Comparison of ENCODE assay signal across 29 cellular contexts in the genomic region with DNA sequence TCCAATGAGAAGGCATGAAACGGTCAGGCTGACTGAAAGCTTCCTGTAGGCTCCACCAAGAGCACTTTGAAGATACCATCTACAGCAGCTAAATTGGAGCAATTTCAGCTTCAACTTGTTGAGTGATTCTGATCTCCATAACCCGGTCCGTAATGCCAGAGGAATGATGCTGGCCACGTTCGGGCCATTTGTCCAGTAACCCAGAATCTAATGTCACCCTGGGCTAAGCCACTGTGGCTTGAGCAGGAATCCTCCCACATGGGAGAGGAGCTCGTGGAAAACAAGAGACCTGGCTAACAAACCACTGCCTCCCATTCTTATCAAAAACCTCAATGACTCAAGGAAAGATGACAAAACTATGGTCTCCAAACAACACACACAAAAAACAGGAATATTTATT. TPM values are rescaled to one million over a fixed set of nuclear protein-coding genes. Genes with fewer than 3 reads are reported as not detected.
DNase-seq lines count a peak whose midpoint lies in the region; FAIRE-seq and TF ChIP-seq lines count a peak whose summit lies in the region.
"Had no signal": no experiment of that assay in that cellular context is flagged by ENCODE, and none has a peak within 500 bp of the region (broad histone marks: within the 10 kb centered on the region; RNA-seq: fewer than 3 reads in every experiment).

No MANE protein-coding gene starts in this region.

- H3K9ac ChIP-seq in astrocyte (ENCODE audit: low read length) (no peak overlapping the region), trophoblast cell (ENCODE audit: low read length) (no peak overlapping the region)
- H3K9ac ChIP-seq: BLaER1 had no signal

- DNase-seq in LHCN-M2 (ENCODE audit: low read depth) (peak; percentile 16), astrocyte (ENCODE audit: low read depth) (no peak), trophoblast cell (peak; percentile 63 to 83), 8988T (no peak), foreskin melanocyte (no peak), tibial nerve (ENCODE audit: low spot score in 2 of 2) (no peak), glutamatergic neuron (no peak)
- DNase-seq: ACHN; BE2C; C1 segment of cervical spinal cord; CD4-positive, alpha-beta memory T cell; CD8-positive, alpha-beta memory T cell; COR-L47; DMS 273 treated with DMSO at 0.1 percent for 48 hours; DMS153; DMS53; DMS79; DND-41; EL; GDM1 had no signal

- no peak overlapping the region for H3K4ac ChIP-seq in trophoblast cell (ENCODE audit: low read depth, low read length)

- no peak overlapping the region for H4K91ac ChIP-seq in trophoblast cell (ENCODE audit: low read depth, low read length)

- FAIRE-seq in astrocyte (lab: Jason Lieb, UNC), result peak; percentile 59
- FAIRE-seq: GM12878, GM12892, GM18507 had no signal

- no peak overlapping the region for H2BK120ac ChIP-seq in trophoblast cell (ENCODE audit: insufficient read depth, low read length, poor library complexity)

- H3K9me3 Mint-ChIP-seq in astrocyte (ENCODE audit: unreplicated experiment), result no peaks in the 10 kb centered on the region
- no peaks in the 10 kb centered on the region for H3K9me3 Mint-ChIP-seq in glutamatergic neuron (ENCODE audit: unreplicated experiment)
- H3K9me3 Mint-ChIP-seq: CD14-positive monocyte; CD4-positive, alpha-beta memory T cell; CD4-positive, CD25-positive, alpha-beta regulatory T cell; CD8-positive, alpha-beta memory T cell had no signal

- H3K9me3 ChIP-seq in astrocyte (ENCODE audit: insufficient read depth, low read depth, low read length) (no peaks in the 10 kb centered on the region), trophoblast cell (ENCODE audit: insufficient read depth, low read depth, low read length) (no peaks in the 10 kb centered on the region), tibial nerve (no peaks in the 10 kb centered on the region)
- H3K9me3 ChIP-seq: BE2C, BLaER1 had no signal

- no peak overlapping the region for H3K27ac Mint-ChIP-seq in astrocyte (ENCODE audit: unreplicated experiment)
- H3K27ac Mint-ChIP-seq in glutamatergic neuron (ENCODE audit: unreplicated experiment), result no peak overlapping the region
- H3K27ac Mint-ChIP-seq: CD14-positive monocyte; CD4-positive, alpha-beta memory T cell; CD4-positive, CD25-positive, alpha-beta regulatory T cell; CD8-positive, alpha-beta memory T cell had no signal

- no peaks in the 10 kb centered on the region for H4K20me1 ChIP-seq in astrocyte (ENCODE audit: insufficient read depth, low read length)
- H4K20me1 ChIP-seq: BLaER1 had no signal

- no peak overlapping the region for H3K4me3 Mint-ChIP-seq in astrocyte (ENCODE audit: unreplicated experiment)
- no peak overlapping the region for H3K4me3 Mint-ChIP-seq in glutamatergic neuron (ENCODE audit: unreplicated experiment)
- H3K4me3 Mint-ChIP-seq: CD14-positive monocyte; CD4-positive, alpha-beta memory T cell; CD4-positive, CD25-positive, alpha-beta regulatory T cell; CD8-positive, alpha-beta memory T cell had no signal

- peaks cover 3% of the 10 kb centered on the region for H3K27me3 Mint-ChIP-seq in astrocyte (ENCODE audit: low read depth, unreplicated experiment)
- H3K27me3 Mint-ChIP-seq in glutamatergic neuron (ENCODE audit: unreplicated experiment), result peaks cover 2% of the 10 kb centered on the region
- H3K27me3 Mint-ChIP-seq: CD4-positive, alpha-beta memory T cell had no signal

- TF ChIP-seq EP300 in tibial nerve (IDR thresholded peaks at IDR 0.05), result no peak

- no peaks in the 10 kb centered on the region for H3K79me1 ChIP-seq in trophoblast cell (ENCODE audit: low read length)

- H3K36me3 Mint-ChIP-seq in astrocyte (ENCODE audit: low read depth, unreplicated experiment) (no peaks in the 10 kb centered on the region), glutamatergic neuron (ENCODE audit: unreplicated experiment) (no peaks in the 10 kb centered on the region)
- H3K36me3 Mint-ChIP-seq: CD14-positive monocyte; CD4-positive, alpha-beta memory T cell; CD4-positive, CD25-positive, alpha-beta regulatory T cell; CD8-positive, alpha-beta memory T cell had no signal

- WGBS in trophoblast cell (ENCODE audit: extremely low coverage, insufficient coverage, insufficient read length), result no CpG with 5 or more reads among the region's 6 CpGs
- 81 to 93% methylated on average over 6 of the region's 6 CpGs for WGBS in tibial nerve, 2 donors

- no peak for TF ChIP-seq CTCF in astrocyte (IDR thresholded peaks at IDR 0.05; ENCODE audit: insufficient read depth, low read depth, low read length)
- no peak for TF ChIP-seq CTCF in tibial nerve (IDR thresholded peaks at IDR 0.05)
- no peak for TF ChIP-seq CTCF in glutamatergic neuron (IDR thresholded peaks at IDR 0.05; ENCODE audit: partially characterized antibody, unreplicated experiment)

- no peak overlapping the region for H4K12ac ChIP-seq in trophoblast cell (ENCODE audit: low read depth, low read length)

- H2BK5ac ChIP-seq in trophoblast cell (ENCODE audit: low read depth, low read length, poor library complexity), result no peak overlapping the region

- no peak overlapping the region for H3K27ac ChIP-seq in astrocyte (ENCODE audit: low read depth, low read length)
- no peak overlapping the region for H3K27ac ChIP-seq in trophoblast cell (ENCODE audit: low read depth, low read length)
- no peak overlapping the region for H3K27ac ChIP-seq in tibial nerve
- H3K27ac ChIP-seq: BLaER1 had no signal

- no peak overlapping the region for H2AK5ac ChIP-seq in trophoblast cell (ENCODE audit: low read length)

- no peak overlapping the region for H3K23ac ChIP-seq in trophoblast cell (ENCODE audit: low read length)

- no peaks in the 10 kb centered on the region for H3K4me1 ChIP-seq in astrocyte (ENCODE audit: insufficient read depth, low read length)
- H3K4me1 ChIP-seq in trophoblast cell (ENCODE audit: control insufficient read depth in 1 of 2, insufficient read depth in 2 of 2, low read length in 2 of 2), result no peaks in the 10 kb centered on the region
- H3K4me1 ChIP-seq in tibial nerve, result no peaks in the 10 kb centered on the region
- H3K4me1 ChIP-seq: BE2C, BLaER1 had no signal

- H2BK12ac ChIP-seq in trophoblast cell (ENCODE audit: low read length), result no peak overlapping the region

- no peak overlapping the region for H4K8ac ChIP-seq in trophoblast cell (ENCODE audit: low read depth, low read length)

- H3K4me2 ChIP-seq in astrocyte (ENCODE audit: low read length), result no peak overlapping the region
- no peak overlapping the region for H3K4me2 ChIP-seq in trophoblast cell (ENCODE audit: low read length)
- H3K4me2 ChIP-seq: BLaER1 had no signal

- no peaks in the 10 kb centered on the region for H3K27me3 ChIP-seq in astrocyte (ENCODE audit: insufficient read depth, low read length)
- no peaks in the 10 kb centered on the region for H3K27me3 ChIP-seq in trophoblast cell (ENCODE audit: insufficient read depth, low read length)
- peaks cover 0 to 5% of the 10 kb centered on the region in 2 donors for H3K27me3 ChIP-seq in tibial nerve
- H3K27me3 ChIP-seq: BE2C had no signal

- H3K4me3 ChIP-seq in astrocyte (ENCODE audit: insufficient read depth, low read depth, low read length), result no peak overlapping the region
- no peak overlapping the region for H3K4me3 ChIP-seq in trophoblast cell (ENCODE audit: low read depth, low read length)
- H3K4me3 ChIP-seq in tibial nerve, result no peak overlapping the region
- H3K4me3 ChIP-seq: BLaER1, GM12878 had no signal

- no peak overlapping the region for H3K14ac ChIP-seq in trophoblast cell (ENCODE audit: low read length)

- no peak for TF ChIP-seq POLR2A in tibial nerve (IDR thresholded peaks at IDR 0.05)

- H3K4me1 Mint-ChIP-seq in astrocyte (ENCODE audit: low read depth, unreplicated experiment) (no peaks in the 10 kb centered on the region), glutamatergic neuron (ENCODE audit: low read depth, unreplicated experiment) (no peaks in the 10 kb centered on the region)
- H3K4me1 Mint-ChIP-seq: CD14-positive monocyte; CD4-positive, alpha-beta memory T cell; CD4-positive, CD25-positive, alpha-beta regulatory T cell; CD8-positive, alpha-beta memory T cell had no signal

- no peak overlapping the region for H2AFZ ChIP-seq in astrocyte (ENCODE audit: low read depth, low read length)
- H2AFZ ChIP-seq in trophoblast cell (ENCODE audit: insufficient read depth, low read length, poor library complexity), result no peak overlapping the region

- no peak overlapping the region for H3K18ac ChIP-seq in trophoblast cell (ENCODE audit: low read length)

- H3K79me2 ChIP-seq in astrocyte (ENCODE audit: insufficient read depth, low read length), result no peaks in the 10 kb centered on the region
- no peaks in the 10 kb centered on the region for H3K79me2 ChIP-seq in trophoblast cell (ENCODE audit: control insufficient read depth, insufficient read depth, low read length, poor library complexity)

- no peaks in the 10 kb centered on the region for H3K36me3 ChIP-seq in astrocyte (ENCODE audit: insufficient read depth, low read length)
- H3K36me3 ChIP-seq in trophoblast cell (ENCODE audit: control insufficient read depth in 1 of 2, insufficient read depth in 2 of 2, low read length in 2 of 2), result no peaks in the 10 kb centered on the region
- H3K36me3 ChIP-seq in tibial nerve, result no peaks in the 10 kb centered on the region
- H3K36me3 ChIP-seq: BE2C, BLaER1 had no signal

RNA-seq across cellular contexts. Expression of a gene that starts 14.2 kb away (rescaled TPM):
- total RNA-seq in LHCN-M2 (2014; rRNA removed) (83.6 and 113 TPM in 2 replicates), astrocyte (49.9 and 51.3 TPM in 2 replicates), tibial nerve (100 to 1,000 TPM; 164 to 453 (median 204) TPM), glutamatergic neuron (ENCODE audit: unreplicated experiment) (56.5 TPM)
- 187 TPM for polyA plus RNA-seq in LHCN-M2 (2012)
- 75.0 and 80.5 TPM in 2 replicates for polyA plus RNA-seq in trophoblast cell (2013)

RNA-seq across cellular contexts. Expression of a gene that starts 36.6 kb away (rescaled TPM):
- 38.6 and 39.7 TPM in 2 replicates for total RNA-seq in LHCN-M2 (2014; rRNA removed)
- 119 TPM for polyA plus RNA-seq in LHCN-M2 (2012)
- total RNA-seq in astrocyte, result 13.5 and 15.2 TPM in 2 replicates
- 12.4 and 12.6 TPM in 2 replicates for polyA plus RNA-seq in trophoblast cell (2013)
- total RNA-seq in tibial nerve, result 10 to 100 TPM; 23.4 to 52.7 (median 37.1) TPM
- total RNA-seq in glutamatergic neuron (ENCODE audit: unreplicated experiment), result 9.0 TPM

RNA-seq across cellular contexts. Expression of a gene that starts 51.8 kb away (rescaled TPM):
- total RNA-seq in LHCN-M2 (2014; rRNA removed) (0.11 and 0.38 TPM in 2 replicates), astrocyte (0.07 TPM in 1 of 2 replicates, not detected in the other), tibial nerve (1 to 10 TPM in 3 of 4 donors, under 1 TPM in 1; 0.39 to 8.7 (median 3.4) TPM), glutamatergic neuron (ENCODE audit: unreplicated experiment) (0.47 TPM)
- 0.26 TPM for polyA plus RNA-seq in LHCN-M2 (2012)
- 0.03 and 0.07 TPM in 2 replicates for polyA plus RNA-seq in trophoblast cell (2013)
- total RNA-seq: A172; A673; CD4-positive, CD25-positive, alpha-beta regulatory T cell; G401 had no signal
- polyA plus RNA-seq: CD14-positive monocyte; CD4-positive, alpha-beta memory T cell; CD8-positive, alpha-beta memory T cell had no signal

RNA-seq across cellular contexts. Expression of a gene that starts 57.7 kb away (rescaled TPM):
- total RNA-seq in LHCN-M2 (2014; rRNA removed), result 54.0 and 68.4 TPM in 2 replicates
- polyA plus RNA-seq in LHCN-M2 (2012), result 27.2 TPM
- 9.6 and 12.3 TPM in 2 replicates for total RNA-seq in astrocyte
- polyA plus RNA-seq in trophoblast cell (2013), result 13.1 and 14.0 TPM in 2 replicates
- 100 to 1,000 TPM; 109 to 160 (median 133) TPM for total RNA-seq in tibial nerve
- 7.7 TPM for total RNA-seq in glutamatergic neuron (ENCODE audit: unreplicated experiment)

Comparison
In these comparisons a context has a peak if more than half of its experiments do, and no peak if none do; other contexts are left out.
1. DNase-seq: peak in LHCN-M2 (single experiment) and trophoblast cell (2 of 2); none in astrocyte (single experiment), 8988T (single experiment), foreskin melanocyte (single experiment), tibial nerve (0 of 2) and glutamatergic neuron (single experiment).